Comparison of ENCODE assay signal across 8 cellular contexts in genomic region chr12:108565976-108566375, GRCh38. TPM values are rescaled to one million over a fixed set of nuclear protein-coding genes. Genes with fewer than 3 reads are reported as not detected.
A peak's percentile ranks its signal among the peaks of the same experiment; 100 is the strongest.
DNase-seq lines count a peak whose midpoint lies in the region; ATAC-seq and TF ChIP-seq lines count a peak whose summit lies in the region.

No MANE protein-coding gene starts in this region.

- H3K27me3 ChIP-seq in PC-3 (ENCODE audit: low read length): no peaks in the 10 kb centered on the region

- intact Hi-C loops in PC-3 (cut with micrococcal nuclease): no loop called here
- intact Hi-C loops in activated naive CD4-positive, alpha-beta T cell treated with anti-CD3 and anti-CD28 coated beads for 36 hours (cut with micrococcal nuclease): loop anchor here (10.0 kb wide), 1 partner anchor 1439 kb away; no protein-coding TSS in a partner anchor
- intact Hi-C loops in Right ventricle myocardium inferior (cut with DNase I): no loop called here

- no peak overlapping the region for H3K4me3 ChIP-seq in PC-3 (ENCODE audit: low read length)

- H3F3A ChIP-seq in PC-3 (ENCODE audit: low read length, unreplicated experiment): peaks cover 5% of the 10 kb centered on the region

- no peak for ATAC-seq in activated CD4-positive, CD25-positive, alpha-beta regulatory T cell treated with anti-CD3 and anti-CD28 coated beads, Interleukin-2, amount 50 U/mL, for 24 hours
- peak; percentile 27 for ATAC-seq in PC-3
- no peak for ATAC-seq in Right ventricle myocardium inferior

- POLR2A ChIA-PET in PC-3 (lab: Charles Lee; ENCODE audit: unreplicated experiment): interaction anchor here (0.7 kb wide), 1 partner anchor 83 kb away, joined by 7 read pairs; no protein-coding TSS in a partner anchor

- peaks cover 22% of the 10 kb centered on the region for H3K4me1 ChIP-seq in PC-3 (ENCODE audit: insufficient read depth, low read length)

- peak overlapping the region; percentile 15 for H3K4me2 ChIP-seq in PC-3 (ENCODE audit: low read length)

- H3K4me3 Mint-ChIP-seq in activated naive CD4-positive, alpha-beta T cell treated with anti-CD3 and anti-CD28 coated beads for 36 hours: no peak overlapping the region
- no peak overlapping the region for H3K4me3 Mint-ChIP-seq in nephron progenitor cell

- H3K9me2 ChIP-seq in PC-3 (replicated peaks; ENCODE audit: low read length): no peaks in the 10 kb centered on the region

- H3K9me3 ChIP-seq in PC-3 (ENCODE audit: low read length): no peaks in the 10 kb centered on the region

- H3K9me3 Mint-ChIP-seq in activated naive CD4-positive, alpha-beta T cell treated with anti-CD3 and anti-CD28 coated beads for 36 hours: no peaks in the 10 kb centered on the region
- no peaks in the 10 kb centered on the region for H3K9me3 Mint-ChIP-seq in nephron progenitor cell

- CTCF ChIA-PET in PC-3 (lab: Charles Lee): interaction anchor here (0.5 to 1.2 kb wide), 4 partner anchors 49 to 292 kb away, joined by 3 to 6 read pairs (median 4); partner anchors contain the start of gene SSH1
- CTCF ChIA-PET in activated naive CD4-positive, alpha-beta T cell treated with anti-CD3 and anti-CD28 coated beads for 36 hours (lab: Charles Lee): interaction anchor here (0.9 to 11.5 kb wide), 7 partner anchors 50 to 238 kb away, joined by 3 to 306 read pairs (median 4); no protein-coding TSS in a partner anchor

- H3K27me3 Mint-ChIP-seq in activated naive CD4-positive, alpha-beta T cell treated with anti-CD3 and anti-CD28 coated beads for 36 hours (ENCODE audit: low read depth): no peaks in the 10 kb centered on the region
- peaks cover 3% of the 10 kb centered on the region for H3K27me3 Mint-ChIP-seq in nephron progenitor cell (ENCODE audit: low read depth, poor library complexity)

- BruUV-seq in PC-3 (replicated peaks; lab: Mats Ljungman, UMichigan): no TSS peak

- peaks cover 28% of the 10 kb centered on the region for H3K79me2 ChIP-seq in PC-3 (ENCODE audit: low read length)

- H3K4me1 Mint-ChIP-seq in activated naive CD4-positive, alpha-beta T cell treated with anti-CD3 and anti-CD28 coated beads for 36 hours (ENCODE audit: low read depth): peaks cover 70% of the 10 kb centered on the region
- peaks cover 10% of the 10 kb centered on the region for H3K4me1 Mint-ChIP-seq in nephron progenitor cell

- H3K36me3 ChIP-seq in PC-3 (ENCODE audit: low read depth, low read length): peaks cover 46% of the 10 kb centered on the region

- no peaks in the 10 kb centered on the region for H4K20me1 ChIP-seq in PC-3 (ENCODE audit: low read length)

- H3K36me3 Mint-ChIP-seq in activated naive CD4-positive, alpha-beta T cell treated with anti-CD3 and anti-CD28 coated beads for 36 hours (ENCODE audit: low read depth): peaks cover 50% of the 10 kb centered on the region
- peaks cover 33% of the 10 kb centered on the region for H3K36me3 Mint-ChIP-seq in nephron progenitor cell (ENCODE audit: low read depth)

- H2AFZ ChIP-seq in PC-3 (ENCODE audit: low read length): no peak overlapping the region

- H3K9ac ChIP-seq in PC-3 (ENCODE audit: low read length): no peak overlapping the region

- peak in 3 of 4 experiments; percentile 13 to 38 (median 33) for DNase-seq in activated CD4-positive, CD25-positive, alpha-beta regulatory T cell (lab: John Stamatoyannopoulos, UW)
- peak; percentile 96 for DNase-seq in PC-3
- peak; percentile 85 for DNase-seq in activated naive CD4-positive, alpha-beta T cell treated with anti-CD3 and anti-CD28 coated beads for 36 hours
- peak; percentile 81 for DNase-seq in Right ventricle myocardium inferior (ENCODE audit: missing footprints)
- peak; percentile 40 to 54 for DNase-seq in stimulated activated CD4-positive, alpha-beta T cell treated with anti-CD3 and anti-CD28 coated beads, Interleukin-1b, Interleukin-23, amount 100 ng/mL, for 4 hours (ENCODE audit: low read depth in 2 of 2)
- no peak for DNase-seq in nephron progenitor cell
- DNase-seq in SIG-M5 (lab: John Stamatoyannopoulos, UW): no peak

- H3K27ac Mint-ChIP-seq in activated naive CD4-positive, alpha-beta T cell treated with anti-CD3 and anti-CD28 coated beads for 36 hours: peak overlapping the region; percentile 78
- no peak overlapping the region for H3K27ac Mint-ChIP-seq in nephron progenitor cell

- no peak overlapping the region for H3K27ac ChIP-seq in PC-3 (ENCODE audit: low read length)

- no peak for TF ChIP-seq CTCF in PC-3 (conservative IDR thresholded peaks at IDR 0.05; ENCODE audit: low read depth, low read length)
- no peak for TF ChIP-seq CTCF in nephron progenitor cell (IDR thresholded peaks at IDR 0.05)

RNA-seq across cellular contexts. Expression of gene ISCU, which starts 3.6 kb away (rescaled TPM):
- total RNA-seq in PC-3 (2014; rRNA removed): 120 and 181 TPM in 2 replicates
- 100 to 1,000 TPM; 103 to 105 TPM for total RNA-seq in activated naive CD4-positive, alpha-beta T cell treated with anti-CD3 and anti-CD28 coated beads for 36 hours
- 444 TPM for total RNA-seq in Right ventricle myocardium inferior

RNA-seq across cellular contexts. Expression of gene SART3, which starts 5.0 kb away (rescaled TPM):
- total RNA-seq in PC-3 (2014; rRNA removed) (148 and 165 TPM in 2 replicates), Right ventricle myocardium inferior (21.7 TPM)
- total RNA-seq in activated naive CD4-positive, alpha-beta T cell treated with anti-CD3 and anti-CD28 coated beads for 36 hours: 10 to 100 TPM; 81.9 to 82.5 TPM

RNA-seq across cellular contexts. Expression of gene TMEM119, which starts 31.9 kb away (rescaled TPM):
- not detected in 2 replicates for total RNA-seq in PC-3 (2014; rRNA removed)
- not detected for total RNA-seq in activated naive CD4-positive, alpha-beta T cell treated with anti-CD3 and anti-CD28 coated beads for 36 hours
- 1.3 TPM for total RNA-seq in Right ventricle myocardium inferior

RNA-seq across cellular contexts. Expression of gene FICD, which starts 50.9 kb away (rescaled TPM):
- 6.4 and 18.5 TPM in 2 replicates for total RNA-seq in PC-3 (2014; rRNA removed)
- total RNA-seq in activated naive CD4-positive, alpha-beta T cell treated with anti-CD3 and anti-CD28 coated beads for 36 hours: 1 to 10 TPM; 3.4 to 3.7 TPM
- 2.9 TPM for total RNA-seq in Right ventricle myocardium inferior

Comparison
In these comparisons a context has a peak if more than half of its experiments do, and no peak if none do; other contexts are left out.
1. DNase-seq: peak in activated CD4-positive, CD25-positive, alpha-beta regulatory T cell (3 of 4), PC-3 (single experiment), activated naive CD4-positive, alpha-beta T cell treated with anti-CD3 and anti-CD28 coated beads for 36 hours (single experiment), Right ventricle myocardium inferior (single experiment) and stimulated activated CD4-positive, alpha-beta T cell treated with anti-CD3 and anti-CD28 coated beads, Interleukin-1b, Interleukin-23, amount 100 ng/mL, for 4 hours (2 of 2); none in nephron progenitor cell (single experiment) and SIG-M5 (single experiment).